In genomic region chr3:132657869-132658747, GRCh38 we compare ENCODE assay signal across 10 cellular contexts. TPM values are rescaled to one million over a fixed set of nuclear protein-coding genes. Genes with fewer than 3 reads are reported as not detected.
DNase-seq lines count a peak whose midpoint lies in the region; ATAC-seq, FAIRE-seq and TF ChIP-seq lines count a peak whose summit lies in the region.
"Had no signal": no experiment of that assay in that cellular context is flagged by ENCODE, and none has a peak within 500 bp of the region (broad histone marks: within the 10 kb centered on the region; RNA-seq: fewer than 3 reads in every experiment).

No MANE protein-coding gene starts in this region.

- peak overlapping the region in 7 of 10 donors; percentile 89 to 97 (median 95) for H3K27ac ChIP-seq in heart right ventricle
- H3K27ac ChIP-seq in right lobe of liver: peak overlapping the region; percentile 84 to 88 (median 85)
- no peak overlapping the region for H3K27ac ChIP-seq in pancreas

- TF ChIP-seq CTCF in heart right ventricle (IDR thresholded peaks at IDR 0.05) (no peak), right lobe of liver (IDR thresholded peaks at IDR 0.05) (no peak), type B pancreatic cell (conservative IDR thresholded peaks at IDR 0.05) (no peak), pancreas (IDR thresholded peaks at IDR 0.05) (no peak)

- no peak for FAIRE-seq in pancreas (lab: Jason Lieb, UNC)
- FAIRE-seq: bronchial epithelial cell had no signal

- peaks cover 56% of the 10 kb centered on the region for H3K4me1 Mint-ChIP-seq in activated naive CD8-positive, alpha-beta T cell (ENCODE audit: low read depth)
- H3K4me1 Mint-ChIP-seq in type B pancreatic cell (ENCODE audit: unreplicated experiment): peaks cover 11% of the 10 kb centered on the region

- H3K36me3 Mint-ChIP-seq in activated naive CD8-positive, alpha-beta T cell: no peaks in the 10 kb centered on the region
- no peaks in the 10 kb centered on the region for H3K36me3 Mint-ChIP-seq in type B pancreatic cell

- no peaks in the 10 kb centered on the region for H3K9me3 Mint-ChIP-seq in activated naive CD8-positive, alpha-beta T cell (ENCODE audit: low read depth)
- no peaks in the 10 kb centered on the region for H3K9me3 Mint-ChIP-seq in type B pancreatic cell

- no peak for ATAC-seq in heart right ventricle
- peak; percentile 39 to 61 (median 42) for ATAC-seq in right lobe of liver
- ATAC-seq in pancreas: no peak

- no peaks in the 10 kb centered on the region for H3K27me3 Mint-ChIP-seq in activated naive CD8-positive, alpha-beta T cell
- no peaks in the 10 kb centered on the region for H3K27me3 Mint-ChIP-seq in type B pancreatic cell

- no peaks in the 10 kb centered on the region for H3K9me3 ChIP-seq in heart right ventricle
- H3K9me3 ChIP-seq in right lobe of liver: no peaks in the 10 kb centered on the region
- no peaks in the 10 kb centered on the region for H3K9me3 ChIP-seq in pancreas

- peak overlapping the region; percentile 97 for H3K4me3 Mint-ChIP-seq in activated naive CD8-positive, alpha-beta T cell
- H3K4me3 Mint-ChIP-seq in type B pancreatic cell: peak overlapping the region; percentile 97

- no peak for TF ChIP-seq POLR2A in right lobe of liver (IDR thresholded peaks at IDR 0.05)

- H3K4me3 ChIP-seq in heart right ventricle (peak overlapping the region in 7 of 10 donors; percentile 81 to 94 (median 90)), right lobe of liver (peak overlapping the region; percentile 75 to 88 (median 77)), pancreas (peak overlapping the region in 1 of 4 donors; percentile 89)

- DNase-seq in heart right ventricle (no peak), cardiac septum (ENCODE audit: low spot score) (no peak), right lobe of liver (peak in 1 of 3 donors; percentile 49), type B pancreatic cell (ENCODE audit: extremely low spot score, unreplicated experiment) (no peak), AG20443 (ENCODE audit: low spot score) (no peak), NCI-H510A treated with DMSO at 0.1 percent for 48 hours (lab: John Stamatoyannopoulos, UW) (no peak), pancreas (no peak)
- DNase-seq: NCI-H1105 treated with DMSO at 0.1 percent for 48 hours had no signal

- 90 to 91% methylated on average over 8 of the region's 8 CpGs for WGBS in heart right ventricle, 2 donors
- 43% methylated on average over 4 of the region's 8 CpGs for WGBS in right lobe of liver (ENCODE audit: insufficient coverage, low coverage, low lambda C conversion rate, missing lambda C conversion rate)
- 71 to 76% methylated on average over 8 of the region's 8 CpGs for WGBS in pancreas, 2 donors

- intact Hi-C loops in heart right ventricle (cut with DNase I) (no loop called here), cardiac septum (cut with DNase I) (no loop called here), right lobe of liver (cut with DNase I) (no loop called here), pancreas (cut with DNase I) (no loop called here)

- no peaks in the 10 kb centered on the region for H3K27me3 ChIP-seq in heart right ventricle
- no peaks in the 10 kb centered on the region for H3K27me3 ChIP-seq in right lobe of liver
- H3K27me3 ChIP-seq in pancreas: no peaks in the 10 kb centered on the region

- H3K4me1 ChIP-seq in heart right ventricle (peaks cover 2 to 85% (median 68%) of the 10 kb centered on the region in 9 donors), right lobe of liver (peaks cover 0 to 46% (median 19%) of the 10 kb centered on the region in 4 donors), pancreas (peaks cover 16 to 25% (median 16%) of the 10 kb centered on the region in 3 donors)

- H3K36me3 ChIP-seq in heart right ventricle (peaks cover 0 to under 1% (median 0%) of the 10 kb centered on the region in 9 donors), right lobe of liver (no peaks in the 10 kb centered on the region), pancreas (no peaks in the 10 kb centered on the region)

- no peak overlapping the region for H3K27ac Mint-ChIP-seq in activated naive CD8-positive, alpha-beta T cell
- H3K27ac Mint-ChIP-seq in type B pancreatic cell: peak overlapping the region; percentile 3

RNA-seq across cellular contexts. Expression of gene ACAD11, which starts 1.5 kb away (rescaled TPM):
- total RNA-seq in heart right ventricle (10 to 100 TPM; 11.8 to 31.2 (median 22.2) TPM), cardiac septum (26.2 TPM), right lobe of liver (100 to 1,000 TPM in 1 of 6 experiments, 10 to 100 TPM in 5; 60.9 to 108 (median 94.5) TPM), type B pancreatic cell (ENCODE audit: low replicate concordance) (10.4 and 14.7 TPM in 2 replicates), pancreas (10 to 100 TPM in 4 of 6 donors, 1 to 10 TPM in 2; 6.6 to 16.5 (median 11.0) TPM)
- polyA plus RNA-seq in heart right ventricle (10 to 100 TPM in 1 of 2 donors, 1 to 10 TPM in 1; 7.6 to 30.6 TPM), pancreas (10 to 100 TPM; 12.9 to 31.7 TPM)

RNA-seq across cellular contexts. Expression of gene UBA5, which starts 2.0 kb away (rescaled TPM):
- total RNA-seq in heart right ventricle (10 to 100 TPM; 29.8 to 42.2 (median 37.6) TPM), cardiac septum (29.0 TPM), right lobe of liver (10 to 100 TPM; 24.3 to 41.3 (median 27.5) TPM), type B pancreatic cell (ENCODE audit: low replicate concordance) (35.9 and 40.6 TPM in 2 replicates), pancreas (10 to 100 TPM; 32.2 to 45.1 (median 35.7) TPM)
- polyA plus RNA-seq in heart right ventricle (10 to 100 TPM; 31.1 to 43.1 TPM), pancreas (10 to 100 TPM; 47.2 to 49.0 TPM)

Comparison
In these comparisons a context has a peak if more than half of its experiments do, and no peak if none do; other contexts are left out.
1. ATAC-seq: peak in right lobe of liver (4 of 4); none in heart right ventricle (0 of 8) and pancreas (0 of 4).
2. H3K27ac ChIP-seq: peak in heart right ventricle (7 of 10) and right lobe of liver (3 of 3); none in pancreas (0 of 4).